Comparison of ENCODE assay signal across 16 cellular contexts in genomic region chr5:132254321-132254977, GRCh38. TPM values are rescaled to one million over a fixed set of nuclear protein-coding genes. Genes with fewer than 3 reads are reported as not detected.
DNase-seq lines count a peak whose midpoint lies in the region; ATAC-seq and TF ChIP-seq lines count a peak whose summit lies in the region.
"Had no signal": no experiment of that assay in that cellular context is flagged by ENCODE, and none has a peak within 500 bp of the region (broad histone marks: within the 10 kb centered on the region; RNA-seq: fewer than 3 reads in every experiment).

No MANE protein-coding gene starts in this region.

- WGBS in adrenal gland, 4 donors, result 34 to 59% (median 44%) methylated on average over 2 to 7 of the region's 7 CpGs

- no peak for TF ChIP-seq POLR2A in adrenal gland (IDR thresholded peaks at IDR 0.05)

- no peaks in the 10 kb centered on the region for H3K9me3 ChIP-seq in adrenal gland (replicated peaks in 1 of 3)
- H3K9me3 ChIP-seq: prostate gland had no signal

- H3K27ac ChIP-seq in C4-2B (peak overlapping the region; percentile 38), adrenal gland (no peak overlapping the region)
- H3K27ac ChIP-seq: KMS-11, prostate gland had no signal

- H3K27me3 ChIP-seq in adrenal gland, result no peaks in the 10 kb centered on the region

- ATAC-seq in left cardiac atrium (peak; percentile 6 to 39), GM18873 (IDR thresholded peaks at IDR 0.05; ENCODE audit: low FRiP score, unreplicated experiment) (no peak)
- ATAC-seq: activated CD8-positive, alpha-beta memory T cell treated with anti-CD3 and anti-CD28 coated beads, Interleukin-2, amount 10 ng/mL, durations not matched to agents 7 days and 5 days; stimulated activated naive CD8-positive, alpha-beta T cell treated with anti-CD3 and anti-CD28 coated beads, Interleukin-15, Interleukin-2, amounts not matched to agents 100 U/mL and 50 U/mL, for 24 hours had no signal

- TF ChIP-seq CTCF in C4-2B (conservative IDR thresholded peaks at IDR 0.05) (no peak), adrenal gland (IDR thresholded peaks at IDR 0.05) (no peak)

- H3K4me1 ChIP-seq in adrenal gland (replicated peaks in 1 of 2), result peaks cover 0 to 7% of the 10 kb centered on the region in 2 donors
- H3K4me1 ChIP-seq: prostate gland had no signal

- no peaks in the 10 kb centered on the region for H3K36me3 ChIP-seq in adrenal gland (replicated peaks in 1 of 2)
- H3K36me3 ChIP-seq: prostate gland had no signal

- intact Hi-C loops in adrenal gland (cut with DNase I) (no loop called here), left cardiac atrium (cut with DNase I) (no loop called here)

- peak in 6 of 7 donors; percentile 64 to 85 (median 74) for DNase-seq in adrenal gland
- DNase-seq in left cardiac atrium, result peak; percentile 56
- DNase-seq in renal cortical epithelial cell (ENCODE audit: low read depth), result peak; percentile 38
- DNase-seq in T-helper 9 cell, result no peak
- no peak for DNase-seq in NCI-H1436 (lab: John Stamatoyannopoulos, UW)
- no peak for DNase-seq in epidermal melanocyte (ENCODE audit: insufficient read length, low spot score)
- DNase-seq: activated CD8-positive, alpha-beta memory T cell treated with anti-CD3 and anti-CD28 coated beads, Interleukin-2, amount 10 ng/mL, durations not matched to agents 7 days and 5 days; activated gamma-delta T cell; NCI-H146; NCI-H345; SIG-M5; stimulated activated naive CD8-positive, alpha-beta T cell treated with anti-CD3 and anti-CD28 coated beads, Interleukin-15, Interleukin-2, amounts not matched to agents 100 U/mL and 50 U/mL, for 24 hours had no signal

- H3K4me3 ChIP-seq in adrenal gland, result no peak overlapping the region
- H3K4me3 ChIP-seq: prostate gland had no signal

RNA-seq across cellular contexts. Expression of gene PDLIM4, which starts 3.0 kb away (rescaled TPM):
- total RNA-seq in adrenal gland, result 10 to 100 TPM in 1 of 8 donors, 1 to 10 TPM in 6, under 1 TPM in 1; 0.87 to 11.7 (median 4.3) TPM
- 10 to 100 TPM in 2 of 3 donors, 1 to 10 TPM in 1; 2.8 to 20.2 (median 14.3) TPM for polyA plus RNA-seq in adrenal gland
- 10 to 100 TPM; 12.4 to 38.5 TPM for total RNA-seq in left cardiac atrium
- 92.0 and 249 TPM in 2 replicates for total RNA-seq in renal cortical epithelial cell

RNA-seq across cellular contexts. Expression of gene P4HA2, which starts 26.8 kb away (rescaled TPM):
- total RNA-seq in adrenal gland (10 to 100 TPM in 7 of 8 donors, 1 to 10 TPM in 1; 9.9 to 34.0 (median 16.8) TPM), left cardiac atrium (10 to 100 TPM; 60.2 to 78.4 TPM), renal cortical epithelial cell (142 and 441 TPM in 2 replicates)
- 10 to 100 TPM; 10.3 to 12.6 (median 11.6) TPM for polyA plus RNA-seq in adrenal gland

RNA-seq across cellular contexts. Expression of gene SLC22A4, which starts 39.7 kb away (rescaled TPM):
- total RNA-seq in adrenal gland (1 to 10 TPM; 1.4 to 8.2 (median 3.0) TPM), left cardiac atrium (1 to 10 TPM; 2.2 to 3.3 TPM), renal cortical epithelial cell (1.6 and 8.9 TPM in 2 replicates)
- 1 to 10 TPM; 3.3 to 4.0 (median 3.7) TPM for polyA plus RNA-seq in adrenal gland

Comparison
In these comparisons a context has a peak if more than half of its experiments do, and no peak if none do; other contexts are left out.
1. DNase-seq: peak in adrenal gland (6 of 7), left cardiac atrium (single experiment) and renal cortical epithelial cell (single experiment); none in T-helper 9 cell (single experiment), NCI-H1436 (single experiment) and epidermal melanocyte (single experiment).